ENCODE assay signal across 8 cellular contexts in the genomic region with DNA sequence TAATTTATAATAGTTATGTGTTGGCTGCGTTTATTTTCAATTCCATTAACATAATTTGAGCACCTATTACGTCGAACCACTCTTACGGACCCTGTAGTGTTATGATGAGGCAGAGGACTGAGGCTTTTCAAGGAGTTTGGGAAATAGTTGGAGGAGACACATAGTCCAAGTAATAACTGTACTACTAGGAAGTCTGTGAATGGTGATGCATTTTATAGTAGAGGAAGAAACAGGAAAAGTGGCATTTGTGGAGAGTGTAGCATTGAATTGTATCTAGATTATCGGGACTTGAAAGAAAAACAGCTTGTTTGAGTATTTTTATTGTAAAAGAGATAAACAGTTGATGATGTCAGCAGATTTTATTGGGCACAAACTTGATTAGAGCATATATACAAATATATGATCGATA. TPM values are rescaled to one million over a fixed set of nuclear protein-coding genes. Genes with fewer than 3 reads are reported as not detected.
DNase-seq lines count a peak whose midpoint lies in the region; ATAC-seq and TF ChIP-seq lines count a peak whose summit lies in the region.

No MANE protein-coding gene starts in this region.

- DNase-seq in CD4-positive, alpha-beta T cell = no peak
- DNase-seq in LHCN-M2 (ENCODE audit: low read depth) = peak; percentile 13
- no peak for DNase-seq in chondrocyte (ENCODE audit: low spot score)
- no peak for DNase-seq in nephron progenitor cell
- no peak for DNase-seq in stimulated activated naive CD4-positive, alpha-beta T cell treated with Interleukin-2 at 50 U/mL for 16 hours (lab: John Stamatoyannopoulos, UW)
- no peak for DNase-seq in activated CD8-positive, alpha-beta memory T cell treated with anti-CD3 and anti-CD28 coated beads, Interleukin-2, amount 50 U/mL, for 4 hours
- DNase-seq in central memory CD4-positive, alpha-beta T cell = no peak

- H3K4me1 Mint-ChIP-seq in CD4-positive, alpha-beta T cell (ENCODE audit: low read depth) = peaks cover 77% of the 10 kb centered on the region
- H3K4me1 Mint-ChIP-seq in chondrocyte (ENCODE audit: low read depth) (peaks cover 53% of the 10 kb centered on the region), nephron progenitor cell (peaks cover 71% of the 10 kb centered on the region)

- intact Hi-C loops in CD4-positive, alpha-beta T cell (cut with DNase I, micrococcal nuclease) = loop anchor here (5.0 to 10.0 kb wide), 2 partner anchors 45 to 842 kb away; partner anchors contain the start of genes FHOD1 (in 1 of the 2) and SLC9A5 (in 1 of the 2)

- POLR2A ChIA-PET in CD4-positive, alpha-beta T cell (lab: Charles Lee) = interaction anchor here (0.9 to 6.1 kb wide), 4 partner anchors 16 to 151 kb away, joined by 3 to 174 read pairs (median 20); partner anchors contain the start of genes ESRP2 and PSMB10

- H3K27me3 Mint-ChIP-seq in CD4-positive, alpha-beta T cell = no peaks in the 10 kb centered on the region
- H3K27me3 Mint-ChIP-seq in chondrocyte (ENCODE audit: low read depth) = no peaks in the 10 kb centered on the region
- H3K27me3 Mint-ChIP-seq in nephron progenitor cell (ENCODE audit: low read depth, poor library complexity) = no peaks in the 10 kb centered on the region

- no peaks in the 10 kb centered on the region for H3K9me3 ChIP-seq in CD4-positive, alpha-beta T cell (ENCODE audit: control insufficient read depth, low read length)

- no peaks in the 10 kb centered on the region for H3K27me3 ChIP-seq in CD4-positive, alpha-beta T cell (ENCODE audit: control insufficient read depth, insufficient read depth, low read length)

- TF ChIP-seq CTCF in CD4-positive, alpha-beta T cell (IDR thresholded peaks at IDR 0.05) = no peak
- TF ChIP-seq CTCF in chondrocyte (IDR thresholded peaks at IDR 0.05) (no peak), nephron progenitor cell (IDR thresholded peaks at IDR 0.05) (no peak)

- H3K9me3 Mint-ChIP-seq in CD4-positive, alpha-beta T cell = no peaks in the 10 kb centered on the region
- no peaks in the 10 kb centered on the region for H3K9me3 Mint-ChIP-seq in chondrocyte (ENCODE audit: low read depth)
- H3K9me3 Mint-ChIP-seq in nephron progenitor cell = no peaks in the 10 kb centered on the region

- H3K27ac Mint-ChIP-seq in CD4-positive, alpha-beta T cell = peak overlapping the region; percentile 89
- H3K27ac Mint-ChIP-seq in chondrocyte (ENCODE audit: unreplicated experiment) = peak overlapping the region; percentile 97
- H3K27ac Mint-ChIP-seq in nephron progenitor cell = peak overlapping the region; percentile 0

- H3K36me3 Mint-ChIP-seq in CD4-positive, alpha-beta T cell (ENCODE audit: low read depth) = peaks cover 12% of the 10 kb centered on the region
- H3K36me3 Mint-ChIP-seq in chondrocyte (ENCODE audit: low read depth) = no peaks in the 10 kb centered on the region
- no peaks in the 10 kb centered on the region for H3K36me3 Mint-ChIP-seq in nephron progenitor cell (ENCODE audit: low read depth)

- H3K27ac ChIP-seq in CD4-positive, alpha-beta T cell (ENCODE audit: low read depth, low read length) = peak overlapping the region; percentile 86

- CTCF ChIA-PET in CD4-positive, alpha-beta T cell (lab: Charles Lee) = interaction anchor here (1.2 kb wide), 1 partner anchor 42 kb away, joined by 3 read pairs; no protein-coding TSS in a partner anchor

- ATAC-seq in CD4-positive, alpha-beta T cell (ENCODE audit: poor library complexity) = no peak
- ATAC-seq in GM19397 (IDR thresholded peaks at IDR 0.05; ENCODE audit: unreplicated experiment) = no peak

- H3K4me3 Mint-ChIP-seq in CD4-positive, alpha-beta T cell = peak overlapping the region; percentile 94
- H3K4me3 Mint-ChIP-seq in chondrocyte (ENCODE audit: unreplicated experiment) = peak overlapping the region; percentile 96
- peak overlapping the region; percentile 85 for H3K4me3 Mint-ChIP-seq in nephron progenitor cell

RNA-seq across cellular contexts. Expression of gene NFATC3, which starts 1.7 kb away (rescaled TPM):
- 10 to 100 TPM; 84.8 to 94.4 TPM for total RNA-seq in CD4-positive, alpha-beta T cell
- total RNA-seq in LHCN-M2 (2014; rRNA removed) = 22.3 and 26.5 TPM in 2 replicates
- 7.4 TPM for polyA plus RNA-seq in LHCN-M2 (2012)
- 32.2 to 38.0 TPM (median 37.7 TPM) in 3 replicates for total RNA-seq in chondrocyte

Comparison
In these comparisons a context has a peak if more than half of its experiments do, and no peak if none do; other contexts are left out.
1. H3K27ac Mint-ChIP-seq: peak in every context shown above with its lines; median percentile 97 in chondrocyte; 89 in CD4-positive, alpha-beta T cell; 0 in nephron progenitor cell.